In the genomic region with DNA sequence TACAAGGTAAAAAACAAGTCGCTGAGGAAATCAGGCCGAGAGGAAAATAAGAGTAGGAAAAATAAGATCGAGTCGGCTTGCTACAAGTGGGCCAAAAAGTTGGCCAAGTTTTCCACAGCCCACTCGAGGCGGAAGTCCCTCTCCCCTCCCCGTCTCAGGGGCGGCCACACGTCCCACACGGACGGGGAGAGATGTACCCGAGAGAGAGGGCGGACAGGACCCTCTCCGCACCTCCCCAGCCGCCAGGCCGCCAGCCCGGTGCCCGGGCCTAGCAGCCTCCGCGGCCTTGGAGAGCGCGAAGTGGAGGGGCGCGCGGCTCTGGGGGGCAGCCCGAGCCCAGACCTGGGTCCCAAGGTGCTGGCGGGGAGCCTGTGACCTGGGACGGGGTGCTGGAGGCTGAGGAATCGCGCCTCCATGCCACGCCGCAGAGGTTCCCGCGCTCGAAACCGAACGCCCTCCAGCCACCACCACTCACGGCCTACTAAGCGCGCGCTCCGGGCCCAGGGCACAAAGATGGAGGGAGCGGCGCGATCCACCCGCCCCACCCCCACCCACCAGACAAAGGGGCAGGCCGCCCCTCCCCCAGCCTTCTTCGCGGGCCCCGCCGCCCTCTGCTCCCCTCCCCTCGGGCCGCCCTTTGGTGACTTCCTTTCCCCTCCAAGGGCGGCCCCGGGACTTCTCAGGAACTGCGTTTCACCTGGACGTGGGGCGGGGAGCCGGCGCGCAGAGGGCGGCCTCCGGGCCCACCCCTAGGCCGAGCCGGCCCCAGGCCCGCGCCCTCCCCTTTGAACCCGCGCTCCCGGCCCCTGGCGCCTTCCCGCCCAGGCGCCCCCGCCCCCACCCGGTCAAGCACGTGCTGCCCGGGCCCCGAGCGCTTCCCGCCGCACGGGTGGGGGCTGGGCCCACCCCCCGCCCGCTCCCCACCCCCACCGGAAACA, we compare ENCODE assay signal across 1 cellular context.
TF ChIP-seq lines count a peak whose summit lies in the region.

No MANE protein-coding gene starts in this region.

TF ChIP-seq in K562, 482 proteins besides CTCF, POLR2A, EP300 and RAD21 (continued from another document and continues in another):
- TF ChIP-seq ETV5 (CRISPR knock-in tag; IDR thresholded peaks at IDR 0.05; ENCODE audit: low read depth) (no peak), EP400 (IDR thresholded peaks at IDR 0.05) (no peak), ARNT (IDR thresholded peaks at IDR 0.05) (no peak), SAFB2 (IDR thresholded peaks at IDR 0.05; ENCODE audit: borderline replicate concordance, low read depth, low read length, severe bottlenecking) (no peak), ZNF551 (CRISPR knock-in tag; IDR thresholded peaks at IDR 0.05) (no peak), ZFP1 (CRISPR knock-in tag; IDR thresholded peaks at IDR 0.05) (no peak), NFXL1 (CRISPR knock-in tag; IDR thresholded peaks at IDR 0.05) (no peak), ZNF311 (CRISPR knock-in tag; IDR thresholded peaks at IDR 0.05) (no peak), SAP30 (IDR thresholded peaks at IDR 0.05; ENCODE audit: borderline replicate concordance, insufficient read depth, low read depth, low read length, poor library complexity, severe bottlenecking) (no peak), U2AF1 (optimal IDR thresholded peaks at IDR 0.05; ENCODE audit: low read depth, low read length) (peak; percentile 68), ZNF23 (CRISPR knock-in tag; IDR thresholded peaks at IDR 0.05) (no peak), YY1 (IDR thresholded peaks at IDR 0.05; ENCODE audit: borderline replicate concordance in 1 of 3, control insufficient read depth in 1 of 3, extremely low read depth in 1 of 3, insufficient read depth in 3 of 3, insufficient read length in 1 of 3, insufficient replicate concordance in 2 of 3, low read depth in 1 of 3, low read length in 2 of 3) (peak in 1 of 3 experiments; percentile 38), ZNF76 (CRISPR knock-in tag; IDR thresholded peaks at IDR 0.05; ENCODE audit: borderline replicate concordance) (no peak), BRD9 (IDR thresholded peaks at IDR 0.05; ENCODE audit: low read depth, partially characterized antibody) (no peak), RBFOX2 (IDR thresholded peaks at IDR 0.05; ENCODE audit: low read depth, low read length) (peak; percentile 64), GTF2E2 (tag; IDR thresholded peaks at IDR 0.05) (no peak), ZNF668 (CRISPR knock-in tag; IDR thresholded peaks at IDR 0.05) (no peak), PHB2 (IDR thresholded peaks at IDR 0.05; ENCODE audit: low read depth) (no peak), ILK (tag; IDR thresholded peaks at IDR 0.05; ENCODE audit: borderline replicate concordance, low read depth) (no peak), ELF2 (CRISPR knock-in tag; IDR thresholded peaks at IDR 0.05) (no peak), TBP (optimal IDR thresholded peaks at IDR 0.05; ENCODE audit: low read depth, low read length) (no peak), FOXK2 (conservative IDR thresholded peaks at IDR 0.05 in 1 of 2, IDR thresholded peaks at IDR 0.05 in 1 of 2; ENCODE audit: low read depth in 2 of 2) (no peak), PCBP2 (IDR thresholded peaks at IDR 0.05; ENCODE audit: low read depth, low read length, poor library complexity, severe bottlenecking) (peak; percentile 10), ZNF445 (CRISPR knock-in tag; IDR thresholded peaks at IDR 0.05; ENCODE audit: low read depth) (no peak), ZNF197 (CRISPR knock-in tag; IDR thresholded peaks at IDR 0.05; ENCODE audit: low read depth) (peak; percentile 86; the same call in 1 of the 2 replicates), ARID1B (IDR thresholded peaks at IDR 0.05) (no peak), CREM (IDR thresholded peaks at IDR 0.05; ENCODE audit: low read depth) (no peak), ZKSCAN1 (IDR thresholded peaks at IDR 0.05; ENCODE audit: low read depth, low read length) (peak; percentile 98), NFRKB (IDR thresholded peaks at IDR 0.05; ENCODE audit: low read depth) (no peak)
- TF ChIP-seq, protein P1, sequence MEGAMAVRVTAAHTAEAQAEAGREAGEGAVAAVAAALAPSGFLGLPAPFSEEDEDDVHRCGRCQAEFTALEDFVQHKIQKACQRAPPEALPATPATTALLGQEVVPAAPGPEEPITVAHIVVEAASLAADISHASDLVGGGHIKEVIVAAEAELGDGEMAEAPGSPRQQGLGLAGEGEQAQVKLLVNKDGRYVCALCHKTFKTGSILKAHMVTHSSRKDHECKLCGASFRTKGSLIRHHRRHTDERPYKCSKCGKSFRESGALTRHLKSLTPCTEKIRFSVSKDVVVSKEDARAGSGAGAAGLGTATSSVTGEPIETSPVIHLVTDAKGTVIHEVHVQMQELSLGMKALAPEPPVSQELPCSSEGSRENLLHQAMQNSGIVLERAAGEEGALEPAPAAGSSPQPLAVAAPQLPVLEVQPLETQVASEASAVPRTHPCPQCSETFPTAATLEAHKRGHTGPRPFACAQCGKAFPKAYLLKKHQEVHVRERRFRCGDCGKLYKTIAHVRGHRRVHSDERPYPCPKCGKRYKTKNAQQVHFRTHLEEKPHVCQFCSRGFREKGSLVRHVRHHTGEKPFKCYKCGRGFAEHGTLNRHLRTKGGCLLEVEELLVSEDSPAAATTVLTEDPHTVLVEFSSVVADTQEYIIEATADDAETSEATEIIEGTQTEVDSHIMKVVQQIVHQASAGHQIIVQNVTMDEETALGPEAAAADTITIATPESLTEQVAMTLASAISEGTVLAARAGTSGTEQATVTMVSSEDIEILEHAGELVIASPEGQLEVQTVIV (CRISPR knock-in tag; IDR thresholded peaks at IDR 0.05; ENCODE audit: borderline replicate concordance) = no peak
- TF ChIP-seq, protein P2, sequence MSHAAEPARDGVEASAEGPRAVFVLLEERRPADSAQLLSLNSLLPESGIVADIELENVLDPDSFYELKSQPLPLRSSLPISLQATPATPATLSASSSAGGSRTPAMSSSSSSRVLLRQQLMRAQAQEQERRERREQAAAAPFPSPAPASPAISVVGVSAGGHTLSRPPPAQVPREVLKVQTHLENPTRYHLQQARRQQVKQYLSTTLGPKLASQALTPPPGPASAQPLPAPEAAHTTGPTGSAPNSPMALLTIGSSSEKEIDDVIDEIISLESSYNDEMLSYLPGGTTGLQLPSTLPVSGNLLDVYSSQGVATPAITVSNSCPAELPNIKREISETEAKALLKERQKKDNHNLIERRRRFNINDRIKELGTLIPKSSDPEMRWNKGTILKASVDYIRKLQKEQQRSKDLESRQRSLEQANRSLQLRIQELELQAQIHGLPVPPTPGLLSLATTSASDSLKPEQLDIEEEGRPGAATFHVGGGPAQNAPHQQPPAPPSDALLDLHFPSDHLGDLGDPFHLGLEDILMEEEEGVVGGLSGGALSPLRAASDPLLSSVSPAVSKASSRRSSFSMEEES (CRISPR knock-in tag; IDR thresholded peaks at IDR 0.05) = no peak
- TF ChIP-seq, protein P3, sequence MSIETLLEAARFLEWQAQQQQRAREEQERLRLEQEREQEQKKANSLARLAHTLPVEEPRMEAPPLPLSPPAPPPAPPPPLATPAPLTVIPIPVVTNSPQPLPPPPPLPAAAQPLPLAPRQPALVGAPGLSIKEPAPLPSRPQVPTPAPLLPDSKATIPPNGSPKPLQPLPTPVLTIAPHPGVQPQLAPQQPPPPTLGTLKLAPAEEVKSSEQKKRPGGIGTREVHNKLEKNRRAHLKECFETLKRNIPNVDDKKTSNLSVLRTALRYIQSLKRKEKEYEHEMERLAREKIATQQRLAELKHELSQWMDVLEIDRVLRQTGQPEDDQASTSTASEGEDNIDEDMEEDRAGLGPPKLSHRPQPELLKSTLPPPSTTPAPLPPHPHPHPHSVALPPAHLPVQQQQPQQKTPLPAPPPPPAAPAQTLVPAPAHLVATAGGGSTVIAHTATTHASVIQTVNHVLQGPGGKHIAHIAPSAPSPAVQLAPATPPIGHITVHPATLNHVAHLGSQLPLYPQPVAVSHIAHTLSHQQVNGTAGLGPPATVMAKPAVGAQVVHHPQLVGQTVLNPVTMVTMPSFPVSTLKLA (conservative IDR thresholded peaks at IDR 0.05) = no peak
- TF ChIP-seq, protein P4, sequence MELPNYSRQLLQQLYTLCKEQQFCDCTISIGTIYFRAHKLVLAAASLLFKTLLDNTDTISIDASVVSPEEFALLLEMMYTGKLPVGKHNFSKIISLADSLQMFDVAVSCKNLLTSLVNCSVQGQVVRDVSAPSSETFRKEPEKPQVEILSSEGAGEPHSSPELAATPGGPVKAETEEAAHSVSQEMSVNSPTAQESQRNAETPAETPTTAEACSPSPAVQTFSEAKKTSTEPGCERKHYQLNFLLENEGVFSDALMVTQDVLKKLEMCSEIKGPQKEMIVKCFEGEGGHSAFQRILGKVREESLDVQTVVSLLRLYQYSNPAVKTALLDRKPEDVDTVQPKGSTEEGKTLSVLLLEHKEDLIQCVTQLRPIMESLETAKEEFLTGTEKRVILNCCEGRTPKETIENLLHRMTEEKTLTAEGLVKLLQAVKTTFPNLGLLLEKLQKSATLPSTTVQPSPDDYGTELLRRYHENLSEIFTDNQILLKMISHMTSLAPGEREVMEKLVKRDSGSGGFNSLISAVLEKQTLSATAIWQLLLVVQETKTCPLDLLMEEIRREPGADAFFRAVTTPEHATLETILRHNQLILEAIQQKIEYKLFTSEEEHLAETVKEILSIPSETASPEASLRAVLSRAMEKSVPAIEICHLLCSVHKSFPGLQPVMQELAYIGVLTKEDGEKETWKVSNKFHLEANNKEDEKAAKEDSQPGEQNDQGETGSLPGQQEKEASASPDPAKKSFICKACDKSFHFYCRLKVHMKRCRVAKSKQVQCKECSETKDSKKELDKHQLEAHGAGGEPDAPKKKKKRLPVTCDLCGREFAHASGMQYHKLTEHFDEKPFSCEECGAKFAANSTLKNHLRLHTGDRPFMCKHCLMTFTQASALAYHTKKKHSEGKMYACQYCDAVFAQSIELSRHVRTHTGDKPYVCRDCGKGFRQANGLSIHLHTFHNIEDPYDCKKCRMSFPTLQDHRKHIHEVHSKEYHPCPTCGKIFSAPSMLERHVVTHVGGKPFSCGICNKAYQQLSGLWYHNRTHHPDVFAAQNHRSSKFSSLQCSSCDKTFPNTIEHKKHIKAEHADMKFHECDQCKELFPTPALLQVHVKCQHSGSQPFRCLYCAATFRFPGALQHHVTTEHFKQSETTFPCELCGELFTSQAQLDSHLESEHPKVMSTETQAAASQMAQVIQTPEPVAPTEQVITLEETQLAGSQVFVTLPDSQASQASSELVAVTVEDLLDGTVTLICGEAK (IDR thresholded peaks at IDR 0.05) = no peak
- TF ChIP-seq, protein P4 (CRISPR knock-in tag; IDR thresholded peaks at IDR 0.05) = no peak
- TF ChIP-seq, protein P5, sequence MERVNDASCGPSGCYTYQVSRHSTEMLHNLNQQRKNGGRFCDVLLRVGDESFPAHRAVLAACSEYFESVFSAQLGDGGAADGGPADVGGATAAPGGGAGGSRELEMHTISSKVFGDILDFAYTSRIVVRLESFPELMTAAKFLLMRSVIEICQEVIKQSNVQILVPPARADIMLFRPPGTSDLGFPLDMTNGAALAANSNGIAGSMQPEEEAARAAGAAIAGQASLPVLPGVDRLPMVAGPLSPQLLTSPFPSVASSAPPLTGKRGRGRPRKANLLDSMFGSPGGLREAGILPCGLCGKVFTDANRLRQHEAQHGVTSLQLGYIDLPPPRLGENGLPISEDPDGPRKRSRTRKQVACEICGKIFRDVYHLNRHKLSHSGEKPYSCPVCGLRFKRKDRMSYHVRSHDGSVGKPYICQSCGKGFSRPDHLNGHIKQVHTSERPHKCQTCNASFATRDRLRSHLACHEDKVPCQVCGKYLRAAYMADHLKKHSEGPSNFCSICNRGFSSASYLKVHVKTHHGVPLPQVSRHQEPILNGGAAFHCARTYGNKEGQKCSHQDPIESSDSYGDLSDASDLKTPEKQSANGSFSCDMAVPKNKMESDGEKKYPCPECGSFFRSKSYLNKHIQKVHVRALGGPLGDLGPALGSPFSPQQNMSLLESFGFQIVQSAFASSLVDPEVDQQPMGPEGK (CRISPR knock-in tag; IDR thresholded peaks at IDR 0.05; ENCODE audit: borderline replicate concordance) = no peak
- TF ChIP-seq, protein P6, sequence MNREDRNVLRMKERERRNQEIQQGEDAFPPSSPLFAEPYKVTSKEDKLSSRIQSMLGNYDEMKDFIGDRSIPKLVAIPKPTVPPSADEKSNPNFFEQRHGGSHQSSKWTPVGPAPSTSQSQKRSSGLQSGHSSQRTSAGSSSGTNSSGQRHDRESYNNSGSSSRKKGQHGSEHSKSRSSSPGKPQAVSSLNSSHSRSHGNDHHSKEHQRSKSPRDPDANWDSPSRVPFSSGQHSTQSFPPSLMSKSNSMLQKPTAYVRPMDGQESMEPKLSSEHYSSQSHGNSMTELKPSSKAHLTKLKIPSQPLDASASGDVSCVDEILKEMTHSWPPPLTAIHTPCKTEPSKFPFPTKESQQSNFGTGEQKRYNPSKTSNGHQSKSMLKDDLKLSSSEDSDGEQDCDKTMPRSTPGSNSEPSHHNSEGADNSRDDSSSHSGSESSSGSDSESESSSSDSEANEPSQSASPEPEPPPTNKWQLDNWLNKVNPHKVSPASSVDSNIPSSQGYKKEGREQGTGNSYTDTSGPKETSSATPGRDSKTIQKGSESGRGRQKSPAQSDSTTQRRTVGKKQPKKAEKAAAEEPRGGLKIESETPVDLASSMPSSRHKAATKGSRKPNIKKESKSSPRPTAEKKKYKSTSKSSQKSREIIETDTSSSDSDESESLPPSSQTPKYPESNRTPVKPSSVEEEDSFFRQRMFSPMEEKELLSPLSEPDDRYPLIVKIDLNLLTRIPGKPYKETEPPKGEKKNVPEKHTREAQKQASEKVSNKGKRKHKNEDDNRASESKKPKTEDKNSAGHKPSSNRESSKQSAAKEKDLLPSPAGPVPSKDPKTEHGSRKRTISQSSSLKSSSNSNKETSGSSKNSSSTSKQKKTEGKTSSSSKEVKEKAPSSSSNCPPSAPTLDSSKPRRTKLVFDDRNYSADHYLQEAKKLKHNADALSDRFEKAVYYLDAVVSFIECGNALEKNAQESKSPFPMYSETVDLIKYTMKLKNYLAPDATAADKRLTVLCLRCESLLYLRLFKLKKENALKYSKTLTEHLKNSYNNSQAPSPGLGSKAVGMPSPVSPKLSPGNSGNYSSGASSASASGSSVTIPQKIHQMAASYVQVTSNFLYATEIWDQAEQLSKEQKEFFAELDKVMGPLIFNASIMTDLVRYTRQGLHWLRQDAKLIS (CRISPR knock-in tag; IDR thresholded peaks at IDR 0.05) = no peak
